ENCODE assay signal across 22 cellular contexts in the genomic region with DNA sequence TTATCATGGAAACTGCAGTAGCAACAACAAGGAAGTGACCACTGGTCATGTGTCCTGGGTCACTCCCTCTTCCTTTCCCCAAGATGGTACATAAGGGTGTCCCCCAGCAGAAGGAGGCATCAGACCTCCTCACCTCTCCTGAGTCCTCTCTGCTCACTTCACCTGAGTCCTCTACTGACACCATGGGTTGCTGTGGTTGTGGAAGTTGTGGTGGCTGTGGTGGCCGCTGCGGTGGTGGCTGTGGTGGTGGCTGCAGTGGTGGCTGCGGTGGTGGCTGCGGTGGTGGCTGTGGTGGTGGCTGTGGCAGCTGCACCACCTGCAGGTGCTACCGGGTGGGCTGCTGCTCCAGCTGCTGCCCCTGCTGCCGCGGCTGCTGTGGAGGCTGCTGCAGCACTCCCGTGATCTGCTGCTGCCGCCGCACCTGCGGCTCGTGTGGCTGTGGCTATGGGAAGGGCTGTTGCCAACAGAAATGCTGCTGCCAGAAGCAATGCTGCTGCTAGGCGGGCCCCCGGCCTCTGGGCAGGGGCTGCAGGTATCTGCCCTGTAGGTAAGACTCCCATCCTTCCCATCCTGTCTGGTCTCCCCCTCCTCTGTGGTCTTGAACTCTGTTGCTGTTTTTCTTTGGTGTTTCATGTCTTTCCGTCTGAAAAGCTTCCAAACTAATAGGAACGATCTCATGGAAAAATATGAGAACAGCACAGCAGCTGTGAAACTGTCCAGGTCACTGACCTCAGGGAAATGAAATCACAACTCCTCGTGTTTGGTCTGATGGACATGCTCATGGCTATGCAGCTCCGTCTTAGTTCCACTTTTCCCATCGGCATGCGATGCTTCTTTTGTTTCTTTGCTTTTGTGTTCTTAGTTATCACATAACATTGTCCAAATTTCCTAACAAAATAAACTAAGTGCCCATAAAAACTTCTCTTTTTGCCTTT. TPM values are rescaled to one million over a fixed set of nuclear protein-coding genes. Genes with fewer than 3 reads are reported as not detected.
DNase-seq lines count a peak whose midpoint lies in the region; ATAC-seq, FAIRE-seq and TF ChIP-seq lines count a peak whose summit lies in the region.
"Had no signal": no experiment of that assay in that cellular context is flagged by ENCODE, and none has a peak within 500 bp of the region (broad histone marks: within the 10 kb centered on the region; RNA-seq: fewer than 3 reads in every experiment).

A gene with protein sequence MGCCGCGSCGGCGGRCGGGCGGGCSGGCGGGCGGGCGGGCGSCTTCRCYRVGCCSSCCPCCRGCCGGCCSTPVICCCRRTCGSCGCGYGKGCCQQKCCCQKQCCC (plus strand): TSS at position 183 of the 935 bp plus-strand sequence. CDS start 0 bp downstream, at position 183.

- H3K4me1 ChIP-seq in right cardiac atrium (ENCODE audit: control insufficient read depth, insufficient read depth, low read length) (no peaks in the 10 kb centered on the region), H1 (replicated peaks in 1 of 4; ENCODE audit: control insufficient read depth in 3 of 4, insufficient read depth in 4 of 4, low read length in 3 of 4) (peaks cover 0 to 7% (median 3%) of the 10 kb centered on the region in 4 experiments; a peak in 2 of 7 replicates), PC-3 (ENCODE audit: insufficient read depth, low read length) (no peaks in the 10 kb centered on the region)
- H3K4me1 ChIP-seq: A549, colonic mucosa, prostate gland, spleen, upper lobe of right lung had no signal

- no peak within 1 kb of the TSS for H2BK12ac ChIP-seq in H1 (ENCODE audit: low read depth, low read length)

- TF ChIP-seq POLR2A in H1 (IDR thresholded peaks at IDR 0.05; ENCODE audit: control extremely low read depth in 1 of 2, low read depth in 2 of 2, low read length in 2 of 2): no peak

- BruUV-seq in PC-3 (replicated peaks; lab: Mats Ljungman, UMichigan): no TSS peak

- TF ChIP-seq RAD21 in H1 (IDR thresholded peaks at IDR 0.05 in 1 of 2, conservative IDR thresholded peaks at IDR 0.05 in 1 of 2; ENCODE audit: low read depth in 2 of 2, low read length in 2 of 2): no peak

- H3K27me3 ChIP-seq in right cardiac atrium (ENCODE audit: control insufficient read depth, insufficient read depth) (no peaks in the 10 kb centered on the region), H1 (replicated peaks in 1 of 4; ENCODE audit: control insufficient read depth in 3 of 4, extremely low read depth in 1 of 4, insufficient read depth in 3 of 4, low read length in 3 of 4) (no peaks in the 10 kb centered on the region), PC-3 (ENCODE audit: low read length) (no peaks in the 10 kb centered on the region)
- H3K27me3 ChIP-seq: colonic mucosa, upper lobe of right lung had no signal

- no peaks in the 10 kb centered on the region for H3K36me3 ChIP-seq in H1 (ENCODE audit: control insufficient read depth in 2 of 4, insufficient read depth in 4 of 4, low read length in 3 of 4)
- no peaks in the 10 kb centered on the region for H3K36me3 ChIP-seq in PC-3 (ENCODE audit: low read depth, low read length)
- H3K36me3 ChIP-seq: colonic mucosa, prostate gland, spleen, upper lobe of right lung had no signal

- H2AFZ ChIP-seq in H1 (ENCODE audit: low read length): no peak within 1 kb of the TSS
- H2AFZ ChIP-seq in PC-3 (ENCODE audit: low read length): no peak within 1 kb of the TSS

- H3K4me2 ChIP-seq in H1 (ENCODE audit: insufficient read depth in 1 of 2, low read depth in 2 of 2, low read length in 2 of 2) (no peak within 1 kb of the TSS), PC-3 (ENCODE audit: low read length) (no peak within 1 kb of the TSS)
- H3K4me2 ChIP-seq: A549 had no signal

- H2AK5ac ChIP-seq in H1 (ENCODE audit: low read depth, low read length): 0 out of 2 replicates have a peak within 1 kb of the TSS, but pooled peaks have one; percentile 40

- no peaks in the 10 kb centered on the region for H3F3A ChIP-seq in PC-3 (ENCODE audit: low read length, unreplicated experiment)

- H3K18ac ChIP-seq in H1 (ENCODE audit: extremely low read depth, low read length): no peak within 1 kb of the TSS

- H3K23me2 ChIP-seq in H1 (ENCODE audit: low read depth, low read length): 0 out of 2 replicates have a peak, but pooled peaks cover 3% of the 10 kb centered on the region

- no peak within 1 kb of the TSS for H3K27ac ChIP-seq in right cardiac atrium (ENCODE audit: low read length)
- no peak within 1 kb of the TSS for H3K27ac ChIP-seq in H1 (ENCODE audit: low read depth, low read length)
- no peak within 1 kb of the TSS for H3K27ac ChIP-seq in PC-3 (ENCODE audit: low read length)
- H3K27ac ChIP-seq: A549, colonic mucosa, prostate gland, spleen, upper lobe of right lung had no signal

- H4K8ac ChIP-seq in H1 (ENCODE audit: extremely low read depth, insufficient read depth, low read length): no peak within 1 kb of the TSS

- H3K4me3 ChIP-seq in right cardiac atrium (ENCODE audit: low read length): no peak within 1 kb of the TSS
- H3K4me3 ChIP-seq in H1 (ENCODE audit: extremely low read depth in 1 of 4, insufficient read depth in 2 of 4, low read depth in 3 of 4, low read length in 4 of 4): no peak within 1 kb of the TSS
- no peak within 1 kb of the TSS for H3K4me3 ChIP-seq in PC-3 (ENCODE audit: low read length)
- H3K4me3 ChIP-seq: A549, colonic mucosa, prostate gland, spleen, upper lobe of right lung had no signal

- no peak within 1 kb of the TSS for H2BK120ac ChIP-seq in H1 (replicated peaks; ENCODE audit: low read depth, low read length)

- CTCF ChIA-PET in H1 (lab: Charles Lee; ENCODE audit: partially characterized antibody): interaction anchor here (1.5 kb wide), 1 partner anchor 42 kb away, joined by 5 read pairs; no protein-coding TSS in a partner anchor
- CTCF ChIA-PET in PC-3 (lab: Charles Lee): no interaction called here

- no peak within 1 kb of the TSS for H3K23ac ChIP-seq in H1 (ENCODE audit: insufficient read length)

- 70% methylated on average over 20 of the region's 20 CpGs for WGBS in right cardiac atrium
- WGBS in H1 (ENCODE audit: extremely low coverage in 1 of 2, insufficient coverage in 1 of 2, insufficient read length in 1 of 2, insufficient replicate concordance in 2 of 2, low coverage in 1 of 2, low lambda C conversion rate in 2 of 2, missing lambda C conversion rate in 1 of 2), 2 experiments: 94% methylated on average over 12 of the region's 20 CpGs; no CpG with 5 or more reads in 1 of the 2 experiments

- H3K14ac ChIP-seq in H1 (ENCODE audit: insufficient read length): no peak within 1 kb of the TSS

- DNase-seq in Right ventricle myocardium superior (no peak), right cardiac atrium (no peak), H1 (ENCODE audit: low read depth in 1 of 2, low spot score in 2 of 2) (no peak), lung microvascular endothelial cell (ENCODE audit: low read depth in 2 of 2) (peak; percentile 24 to 80), PC-3 (no peak), iPS-NIHi7 (ENCODE audit: extremely low spot score) (no peak), NCI-H774 (lab: John Stamatoyannopoulos, UW) (no peak)
- DNase-seq: activated CD4-positive, alpha-beta T cell treated with anti-CD3 and anti-CD28 coated beads for 4 hours; activated naive CD8-positive, alpha-beta T cell treated with anti-CD3 and anti-CD28 coated beads, Interleukin-2, amount 10 ng/mL, durations not matched to agents 7 days and 5 days; colonic mucosa; kidney; NCI-H1105; NCI-H446 treated with DMSO at 0.1 percent for 48 hours; spleen; upper lobe of right lung had no signal

- peak; percentile 71 for ATAC-seq in Right ventricle myocardium superior (ENCODE audit: poor library complexity)
- no peak for ATAC-seq in right cardiac atrium
- ATAC-seq in PC-3: no peak
- no peak for ATAC-seq in GM19395 (IDR thresholded peaks at IDR 0.05; ENCODE audit: unreplicated experiment)
- ATAC-seq: A549, HCT116, upper lobe of right lung had no signal

- H4K5ac ChIP-seq in H1 (ENCODE audit: insufficient read length, low read depth, low read length): no peak within 1 kb of the TSS

- H4K91ac ChIP-seq in H1 (replicated peaks; ENCODE audit: insufficient read length, low read length): no peak within 1 kb of the TSS

- H3K9me2 ChIP-seq in PC-3 (replicated peaks; ENCODE audit: low read length): 0 out of 2 replicates have a peak, but pooled peaks cover 2% of the 10 kb centered on the region

- POLR2A ChIA-PET in H1 (lab: Charles Lee; ENCODE audit: partially characterized antibody): no interaction called here
- POLR2A ChIA-PET in PC-3 (lab: Charles Lee; ENCODE audit: unreplicated experiment): no interaction called here

- H4K20me1 ChIP-seq in H1 (replicated peaks in 1 of 2; ENCODE audit: control insufficient read depth in 1 of 2, insufficient read depth in 2 of 2, low read length in 2 of 2) (no peaks in the 10 kb centered on the region), PC-3 (ENCODE audit: low read length) (no peaks in the 10 kb centered on the region)

- TF ChIP-seq CTCF in H1 (IDR thresholded peaks at IDR 0.05; ENCODE audit: control extremely low read depth in 1 of 3, insufficient read depth in 1 of 3, low read depth in 1 of 3, low read length in 3 of 3) (no peak), PC-3 (conservative IDR thresholded peaks at IDR 0.05; ENCODE audit: low read depth, low read length) (no peak)

- FAIRE-seq in H1 (lab: Jason Lieb, UNC): no peak
- FAIRE-seq: A549, frontal cortex, kidney had no signal

- H3K9ac ChIP-seq in H1 (replicated peaks in 1 of 4; ENCODE audit: extremely low read depth in 1 of 4, low read depth in 3 of 4, low read length in 3 of 4) (no peak within 1 kb of the TSS; a peak in 1 of 7 replicates), PC-3 (ENCODE audit: low read length) (no peak within 1 kb of the TSS)

- TF ChIP-seq EP300 in H1 (IDR thresholded peaks at IDR 0.05; ENCODE audit: borderline replicate concordance in 1 of 2, low read depth in 2 of 2, low read length in 2 of 2): no peak

- H3K79me2 ChIP-seq in H1 (ENCODE audit: control insufficient read depth in 1 of 2, insufficient read depth in 2 of 2, low read length in 2 of 2) (no peaks in the 10 kb centered on the region), PC-3 (ENCODE audit: low read length) (no peaks in the 10 kb centered on the region)

- no peak within 1 kb of the TSS for H2BK5ac ChIP-seq in H1 (ENCODE audit: low read depth, low read length)

- intact Hi-C loops in Right ventricle myocardium superior (cut with DNase I) (no loop called here), right cardiac atrium (cut with DNase I) (no loop called here), PC-3 (cut with micrococcal nuclease) (no loop called here)

- no peaks in the 10 kb centered on the region for H3K9me3 ChIP-seq in right cardiac atrium (ENCODE audit: control insufficient read depth, low read length)
- H3K9me3 ChIP-seq in H1 (ENCODE audit: insufficient read depth in 2 of 2, low read depth in 1 of 2, low read length in 1 of 2): no peaks in the 10 kb centered on the region
- H3K9me3 ChIP-seq in PC-3 (ENCODE audit: low read length): no peaks in the 10 kb centered on the region
- H3K9me3 ChIP-seq: A549, colonic mucosa, prostate gland, upper lobe of right lung had no signal

- H3K4ac ChIP-seq in H1 (replicated peaks; ENCODE audit: insufficient read length, low read depth, low read length): no peak within 1 kb of the TSS

- H3K79me1 ChIP-seq in H1 (ENCODE audit: low read depth, low read length): no peaks in the 10 kb centered on the region

- H2BK20ac ChIP-seq in H1 (ENCODE audit: low read length): no peak within 1 kb of the TSS

- no peak within 1 kb of the TSS for H3K56ac ChIP-seq in H1 (replicated peaks; ENCODE audit: insufficient read length, low read depth, low read length)

- no peak within 1 kb of the TSS for H2BK15ac ChIP-seq in H1 (ENCODE audit: low read length)

RNA-seq across cellular contexts. Expression of the gene that starts here (rescaled TPM):
- not detected for total RNA-seq in Right ventricle myocardium superior
- not detected for total RNA-seq in right cardiac atrium
- not detected for polyA plus RNA-seq in right cardiac atrium
- total RNA-seq in H1 (2021; fragmentation: NEBNext Ultra II Directional; extraction: Animal tissue kit (Norgen Biotek cat#: 25700)): not detected in 2 replicates
- polyA plus RNA-seq in H1 (2011; rRNA removed): not detected in 2 replicates
- not detected for polyA plus RNA-seq in H1 (2011; cell fraction: cytosol; rRNA removed)
- not detected for polyA plus RNA-seq in H1 (2011; cell fraction: nucleus; rRNA removed)
- polyA plus RNA-seq in H1 (2012, experiment 1 of 2): not detected in 4 replicates
- polyA plus RNA-seq in H1 (2012, experiment 2 of 2): not detected
- polyA plus RNA-seq in H1 (2013, experiment 1 of 2): not detected
- polyA plus RNA-seq in H1 (2013, experiment 2 of 2): not detected
- polyA minus RNA-seq in H1 (2011; rRNA and poly(A)+ RNA removed): not detected in 2 replicates
- not detected for polyA minus RNA-seq in H1 (2011; cell fraction: cytosol; rRNA and poly(A)+ RNA removed)
- polyA minus RNA-seq in H1 (2011; cell fraction: nucleus; rRNA and poly(A)+ RNA removed): not detected
- total RNA-seq in lung microvascular endothelial cell: not detected in 2 replicates
- not detected in 2 replicates for total RNA-seq in PC-3 (2014; rRNA removed)
- total RNA-seq: activated naive CD8-positive, alpha-beta T cell treated with anti-CD3 and anti-CD28 coated beads, Interleukin-2, amount 10 ng/mL, durations not matched to agents 7 days and 5 days; colonic mucosa; frontal cortex; kidney; mesenteric fat pad; prostate gland; spleen; upper lobe of right lung had no signal
- polyA plus RNA-seq: A549, BJ had no signal

Comparison
In these comparisons a context has a peak if more than half of its experiments do, and no peak if none do; other contexts are left out.
1. Peak in ATAC-seq in Right ventricle myocardium superior; RNA of the gene not detected or under 1 TPM.
2. Peak in DNase-seq in lung microvascular endothelial cell; RNA of the gene not detected or under 1 TPM.